14 cellular contexts compared by ENCODE assay signal in genomic region chr4:146643812-146644401, GRCh38. TPM values are rescaled to one million over a fixed set of nuclear protein-coding genes. Genes with fewer than 3 reads are reported as not detected.
A peak's percentile ranks its signal among the peaks of the same experiment; 100 is the strongest.
DNase-seq lines count a peak whose midpoint lies in the region; ATAC-seq and TF ChIP-seq lines count a peak whose summit lies in the region.
"Had no signal": no experiment of that assay in that cellular context is flagged by ENCODE, and none has a peak within 500 bp of the region (broad histone marks: within the 10 kb centered on the region; RNA-seq: fewer than 3 reads in every experiment).

No MANE protein-coding gene starts in this region.

- H3K9me3 ChIP-seq in SK-N-SH = no peaks in the 10 kb centered on the region
- H3K9me3 ChIP-seq in naive thymus-derived CD4-positive, alpha-beta T cell (ENCODE audit: control insufficient read depth in 2 of 3, low read length in 3 of 3) = no peaks in the 10 kb centered on the region

- ATAC-seq in HG03354 (IDR thresholded peaks at IDR 0.05; ENCODE audit: poor library complexity, severe bottlenecking, unreplicated experiment) (peak; percentile 47), foreskin keratinocyte (peak; percentile 59), GM18907 (IDR thresholded peaks at IDR 0.05; ENCODE audit: unreplicated experiment) (no peak), GM21381 (IDR thresholded peaks at IDR 0.05; ENCODE audit: unreplicated experiment) (no peak)
- ATAC-seq in naive thymus-derived CD4-positive, alpha-beta T cell = no peak

- TF ChIP-seq RAD21 in SK-N-SH (IDR thresholded peaks at IDR 0.05; ENCODE audit: low read length) = no peak

- H3K27ac ChIP-seq in SK-N-SH (ENCODE audit: low read depth in 2 of 2, low read length in 1 of 2) = no peak overlapping the region
- no peak overlapping the region for H3K27ac ChIP-seq in foreskin keratinocyte
- no peak overlapping the region for H3K27ac ChIP-seq in naive thymus-derived CD4-positive, alpha-beta T cell (ENCODE audit: low read depth, low read length)
- H3K27ac ChIP-seq: BLaER1 treated with 17β-estradiol and CSF1 and Interleukin-3, amounts not matched to agents 10 nM and 100 nM had no signal

- CTCF ChIA-PET in SK-N-SH (lab: Yijun Ruan, JAX) = no interaction called here
- CTCF ChIA-PET in naive thymus-derived CD4-positive, alpha-beta T cell (lab: Charles Lee) = no interaction called here

- WGBS in SK-N-SH (ENCODE audit: low lambda C conversion rate) = 5% methylated on average over 6 of the region's 6 CpGs

- no peak overlapping the region for H3K4me2 ChIP-seq in SK-N-SH
- H3K4me2 ChIP-seq: BLaER1 treated with 17β-estradiol and CSF1 and Interleukin-3, amounts not matched to agents 10 nM and 100 nM had no signal

- no peaks in the 10 kb centered on the region for H3K79me2 ChIP-seq in SK-N-SH (ENCODE audit: insufficient read depth)

- intact Hi-C loops in naive thymus-derived CD4-positive, alpha-beta T cell (cut with micrococcal nuclease) = no loop called here

- no peak overlapping the region for H3K4me3 Mint-ChIP-seq in naive thymus-derived CD4-positive, alpha-beta T cell
- H3K4me3 Mint-ChIP-seq: neural crest cell had no signal

- POLR2A ChIA-PET in SK-N-SH (lab: Yijun Ruan, JAX) = no interaction called here
- POLR2A ChIA-PET in naive thymus-derived CD4-positive, alpha-beta T cell (lab: Charles Lee) = no interaction called here

- TF ChIP-seq CTCF in SK-N-SH (IDR thresholded peaks at IDR 0.05) (no peak), foreskin keratinocyte (conservative IDR thresholded peaks at IDR 0.05) (no peak)

- peaks cover 0 to 45% (median 8%) of the 10 kb centered on the region in 11 donors for H3K9me3 Mint-ChIP-seq in naive thymus-derived CD4-positive, alpha-beta T cell
- H3K9me3 Mint-ChIP-seq: neural crest cell had no signal

- peaks cover 0 to 5% (median 2%) of the 10 kb centered on the region in 5 donors for H3K36me3 Mint-ChIP-seq in naive thymus-derived CD4-positive, alpha-beta T cell

- no peaks in the 10 kb centered on the region for H3K36me3 ChIP-seq in SK-N-SH (replicated peaks in 1 of 2; ENCODE audit: control insufficient read depth in 1 of 2, insufficient read depth in 2 of 2, low read length in 1 of 2)
- H3K36me3 ChIP-seq in naive thymus-derived CD4-positive, alpha-beta T cell (ENCODE audit: control insufficient read depth in 2 of 3, insufficient read depth in 3 of 3, low read length in 3 of 3) = no peaks in the 10 kb centered on the region
- H3K36me3 ChIP-seq: BLaER1 treated with 17β-estradiol and CSF1 and Interleukin-3, amounts not matched to agents 10 nM and 100 nM had no signal

- no peaks in the 10 kb centered on the region for H3K9me2 ChIP-seq in SK-N-SH

- no peaks in the 10 kb centered on the region for H3F3A ChIP-seq in SK-N-SH (replicated peaks; ENCODE audit: insufficient read depth)

- H3K27me3 ChIP-seq in SK-N-SH (ENCODE audit: insufficient read depth) (peaks cover 53% of the 10 kb centered on the region), foreskin keratinocyte (peaks cover 99% of the 10 kb centered on the region)
- H3K27me3 ChIP-seq in naive thymus-derived CD4-positive, alpha-beta T cell (ENCODE audit: control insufficient read depth in 2 of 2, insufficient read depth in 2 of 2, low read length in 2 of 2) = peaks cover 0 to 30% of the 10 kb centered on the region in 2 donors
- H3K27me3 ChIP-seq: BLaER1 treated with 17β-estradiol and CSF1 and Interleukin-3, amounts not matched to agents 10 nM and 100 nM had no signal

- no peak overlapping the region for H3K4me3 ChIP-seq in SK-N-SH (ENCODE audit: low read depth in 2 of 2, low read length in 1 of 2)
- H3K4me3 ChIP-seq in naive thymus-derived CD4-positive, alpha-beta T cell (ENCODE audit: low read length) = no peak overlapping the region
- H3K4me3 ChIP-seq: BLaER1 treated with 17β-estradiol and CSF1 and Interleukin-3, amounts not matched to agents 10 nM and 100 nM had no signal

- H2AFZ ChIP-seq in SK-N-SH (ENCODE audit: low read depth) = no peak overlapping the region

- no peaks in the 10 kb centered on the region for H4K20me1 ChIP-seq in SK-N-SH (ENCODE audit: insufficient read depth)
- H4K20me1 ChIP-seq: BLaER1 treated with 17β-estradiol and CSF1 and Interleukin-3, amounts not matched to agents 10 nM and 100 nM had no signal

- peaks cover 0 to 1% of the 10 kb centered on the region in 2 experiments; a peak in 2 of 4 replicates for H3K4me1 ChIP-seq in SK-N-SH (ENCODE audit: control insufficient read depth in 1 of 2, insufficient read depth in 2 of 2, low read depth in 1 of 2, low read length in 1 of 2)
- H3K4me1 ChIP-seq in foreskin keratinocyte = no peaks in the 10 kb centered on the region
- no peaks in the 10 kb centered on the region for H3K4me1 ChIP-seq in naive thymus-derived CD4-positive, alpha-beta T cell (ENCODE audit: control insufficient read depth in 2 of 2, insufficient read depth in 2 of 2, low read length in 2 of 2)
- H3K4me1 ChIP-seq: BLaER1 treated with 17β-estradiol and CSF1 and Interleukin-3, amounts not matched to agents 10 nM and 100 nM had no signal

- H3K27ac Mint-ChIP-seq in naive thymus-derived CD4-positive, alpha-beta T cell = no peak overlapping the region

- H3K27me3 Mint-ChIP-seq in naive thymus-derived CD4-positive, alpha-beta T cell = peaks cover 79 to 85% (median 80%) of the 10 kb centered on the region in 5 donors

- DNase-seq in AG08396 (ENCODE audit: low spot score) = peak; percentile 53
- no peak for DNase-seq in SK-N-SH
- peak in 1 of 2 donors; percentile 28 for DNase-seq in foreskin keratinocyte
- DNase-seq in NCI-H2029 (lab: John Stamatoyannopoulos, UW) = no peak
- no peak for DNase-seq in naive thymus-derived CD4-positive, alpha-beta T cell
- DNase-seq: activated CD4-positive, alpha-beta T cell treated with anti-CD3 and anti-CD28 coated beads for 1 hour; activated naive CD4-positive, alpha-beta T cell; NCI-H1092 treated with DMSO at 0.1 percent for 48 hours; stimulated activated CD4-positive, alpha-beta T cell treated with anti-CD3 and anti-CD28 coated beads, Interleukin-1b, Interleukin-23, amount 100 ng/mL, for 48 hours had no signal

- TF ChIP-seq EP300 in SK-N-SH (IDR thresholded peaks at IDR 0.05; ENCODE audit: borderline replicate concordance in 1 of 2, low read depth in 1 of 2, low read length in 1 of 2) = no peak

- H3K9ac ChIP-seq in SK-N-SH = no peak overlapping the region
- H3K9ac ChIP-seq: BLaER1 treated with 17β-estradiol and CSF1 and Interleukin-3, amounts not matched to agents 10 nM and 100 nM had no signal

- peaks cover 2 to 29% (median 17%) of the 10 kb centered on the region in 7 donors for H3K4me1 Mint-ChIP-seq in naive thymus-derived CD4-positive, alpha-beta T cell

TF ChIP-seq in SK-N-SH, 30 proteins besides CTCF, POLR2A, EP300 and RAD21:
- peak; percentile 95 for TF ChIP-seq REST (IDR thresholded peaks at IDR 0.05; ENCODE audit: low read depth, low read length)
- no peak for TF ChIP-seq IRF3 (IDR thresholded peaks at IDR 0.05; ENCODE audit: low read depth, low read length)
TF ChIP-seq in SK-N-SH: peak in this region for 1.

RNA-seq across cellular contexts. Expression of gene POU4F2, which starts 5.2 kb away (rescaled TPM):
- polyA plus RNA-seq in SK-N-SH (2012; rRNA removed) (not detected in 2 replicates), foreskin keratinocyte (not detected in 2 replicates)
- polyA plus RNA-seq in SK-N-SH (2012; cell fraction: cytosol; rRNA removed) = 0.01 TPM in 1 of 2 replicates, not detected in the other
- 0.01 TPM in 1 of 2 replicates, not detected in the other for polyA plus RNA-seq in SK-N-SH (2012; cell fraction: nucleus; rRNA removed)
- not detected in 2 replicates for total RNA-seq in foreskin keratinocyte
- total RNA-seq in naive thymus-derived CD4-positive, alpha-beta T cell = not detected
- polyA plus RNA-seq in naive thymus-derived CD4-positive, alpha-beta T cell = not detected

Comparison
In these comparisons a context has a peak if more than half of its experiments do, and no peak if none do; other contexts are left out.
1. ATAC-seq: peak in HG03354 (single experiment) and foreskin keratinocyte (single experiment); none in naive thymus-derived CD4-positive, alpha-beta T cell (single experiment), GM18907 (single experiment) and GM21381 (single experiment).